ENCODE assay signal across 9 cellular contexts in the genomic region with DNA sequence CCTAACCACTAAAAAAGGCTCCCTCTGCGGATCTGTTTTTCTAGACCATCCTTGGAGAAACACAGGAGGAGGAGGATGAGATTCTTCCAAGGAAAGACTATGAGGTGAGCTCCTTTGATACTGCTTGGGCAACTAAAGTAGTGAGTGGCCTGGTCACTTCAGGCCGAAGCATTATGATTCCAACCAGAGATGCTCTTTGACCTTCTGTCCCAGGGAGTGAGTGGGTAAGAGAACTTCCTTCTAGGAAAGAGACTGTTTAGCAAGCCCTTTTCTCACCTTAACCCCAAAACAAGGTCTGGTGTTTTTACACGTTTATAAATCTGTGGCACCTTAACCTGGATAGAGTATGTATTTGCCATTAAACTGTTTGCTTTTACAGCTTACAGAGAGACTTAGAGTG. TPM values are rescaled to one million over a fixed set of nuclear protein-coding genes. Genes with fewer than 3 reads are reported as not detected.
DNase-seq lines count a peak whose midpoint lies in the region; ATAC-seq and TF ChIP-seq lines count a peak whose summit lies in the region.
"Had no signal": no experiment of that assay in that cellular context is flagged by ENCODE, and none has a peak within 500 bp of the region (broad histone marks: within the 10 kb centered on the region; RNA-seq: fewer than 3 reads in every experiment).

No MANE protein-coding gene starts in this region.

- H3K36me3 ChIP-seq in aorta (ENCODE audit: control insufficient read depth in 1 of 2, insufficient read depth in 2 of 2, low read length in 1 of 2): no peaks in the 10 kb centered on the region

- H3K27ac Mint-ChIP-seq in T-cell: peak overlapping the region; percentile 39 to 97

- H3K4me3 ChIP-seq in GM08714 (ENCODE audit: low read length) (peak overlapping the region; percentile 97), fibroblast of pulmonary artery (replicated peaks; ENCODE audit: low read depth, low read length) (peak overlapping the region; percentile 67), aorta (ENCODE audit: low read length in 2 of 2) (peak overlapping the region in 1 of 2 donors; percentile 78)

- CTCF ChIA-PET in T-cell (lab: Charles Lee): interaction anchor here in 1 of 2 donors (1.7 to 1.8 kb wide), 2 partner anchors 101 to 103 kb away, joined by 4 read pairs; no protein-coding TSS in a partner anchor
- CTCF ChIA-PET in HEK293T (lab: Yijun Ruan, JAX): no interaction called here

- no peak overlapping the region for H3K27ac ChIP-seq in aorta (ENCODE audit: low read depth in 1 of 2, low read length in 2 of 2)

- H3K27me3 ChIP-seq in aorta (ENCODE audit: control insufficient read depth in 1 of 2, insufficient read depth in 2 of 2, low read length in 1 of 2): no peaks in the 10 kb centered on the region
- H3K27me3 ChIP-seq: SJSA1 had no signal

- WGBS in aorta, 2 donors: 64 to 66% methylated on average over 3 of the region's 3 CpGs

- POLR2A ChIA-PET in T-cell (lab: Charles Lee): interaction anchor here (1.1 to 1.6 kb wide), 3 partner anchors 101 to 103 kb away, joined by 3 to 11 read pairs (median 7); no protein-coding TSS in a partner anchor
- POLR2A ChIA-PET in HEK293T (lab: Yijun Ruan, JAX): interaction anchor here (0.6 to 2.0 kb wide), 3 partner anchors 25 to 122 kb away, joined by 3 to 10 read pairs (median 3); no protein-coding TSS in a partner anchor

- no peaks in the 10 kb centered on the region for H3K9me3 Mint-ChIP-seq in T-cell

- TF ChIP-seq CTCF in fibroblast of pulmonary artery (IDR thresholded peaks at IDR 0.05; ENCODE audit: low read length, missing control alignments): no peak

- peaks cover 0 to 3% of the 10 kb centered on the region in 2 donors for H3K4me1 ChIP-seq in aorta (ENCODE audit: control insufficient read depth in 1 of 2, insufficient read depth in 2 of 2, low read length in 2 of 2)

- H3K36me3 Mint-ChIP-seq in T-cell: peaks cover 18% of the 10 kb centered on the region

- intact Hi-C loops in sciatic nerve (cut with DNase I) (no loop called here), aorta (cut with DNase I) (loop anchor here in 1 of 2 donors (5.0 kb wide), 1 partner anchor 70 kb away; a partner anchor contains a TSS)

- no peak for DNase-seq in T-cell
- DNase-seq in fibroblast of pulmonary artery (ENCODE audit: low read depth): no peak
- DNase-seq in sciatic nerve (ENCODE audit: low spot score): peak; percentile 9
- no peak for DNase-seq in aorta
- no peak for DNase-seq in HEK293T (ENCODE audit: extremely low spot score)
- DNase-seq in OCI-M2 (lab: John Stamatoyannopoulos, UW; ENCODE audit: unreplicated experiment): no peak

- ATAC-seq in T-cell (replicated peaks in 1 of 4) (no peak), sciatic nerve (no peak), aorta (ENCODE audit: low FRiP score) (no peak), HG03520 (IDR thresholded peaks at IDR 0.05; ENCODE audit: unreplicated experiment) (no peak)

- peak overlapping the region; percentile 92 to 97 (median 93) for H3K4me3 Mint-ChIP-seq in T-cell

- H3K9me3 ChIP-seq in aorta (ENCODE audit: control insufficient read depth, low read length): no peaks in the 10 kb centered on the region
- H3K9me3 ChIP-seq: SJSA1 had no signal

- H3K27me3 Mint-ChIP-seq in T-cell: no peaks in the 10 kb centered on the region

- H3K4me1 Mint-ChIP-seq in T-cell: peaks cover 48 to 57% (median 55%) of the 10 kb centered on the region in 3 donors

TF ChIP-seq in HEK293T, 16 proteins besides CTCF, POLR2A, EP300 and RAD21:
- TF ChIP-seq, protein P1, sequence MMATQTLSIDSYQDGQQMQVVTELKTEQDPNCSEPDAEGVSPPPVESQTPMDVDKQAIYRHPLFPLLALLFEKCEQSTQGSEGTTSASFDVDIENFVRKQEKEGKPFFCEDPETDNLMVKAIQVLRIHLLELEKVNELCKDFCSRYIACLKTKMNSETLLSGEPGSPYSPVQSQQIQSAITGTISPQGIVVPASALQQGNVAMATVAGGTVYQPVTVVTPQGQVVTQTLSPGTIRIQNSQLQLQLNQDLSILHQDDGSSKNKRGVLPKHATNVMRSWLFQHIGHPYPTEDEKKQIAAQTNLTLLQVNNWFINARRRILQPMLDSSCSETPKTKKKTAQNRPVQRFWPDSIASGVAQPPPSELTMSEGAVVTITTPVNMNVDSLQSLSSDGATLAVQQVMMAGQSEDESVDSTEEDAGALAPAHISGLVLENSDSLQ (IDR thresholded peaks at IDR 0.05): no peak
- TF ChIP-seq FOXK2 (IDR thresholded peaks at IDR 0.05): no peak
- TF ChIP-seq TARDBP (IDR thresholded peaks at IDR 0.05): no peak
- no peak for TF ChIP-seq LEF1 (IDR thresholded peaks at IDR 0.05; ENCODE audit: borderline replicate concordance)
- TF ChIP-seq FOXM1 (IDR thresholded peaks at IDR 0.05; ENCODE audit: borderline replicate concordance): no peak
- TF ChIP-seq FOXA1 (IDR thresholded peaks at IDR 0.05): no peak
- TF ChIP-seq SUZ12 (IDR thresholded peaks at IDR 0.05): no peak

RNA-seq across cellular contexts. Expression of a gene that starts 1.1 kb away (rescaled TPM):
- total RNA-seq in T-cell (10 to 100 TPM; 17.3 to 23.0 (median 21.3) TPM), sciatic nerve (48.4 TPM), aorta (10 to 100 TPM; 25.8 to 37.5 TPM)
- 10 to 100 TPM in 1 of 2 donors, 1 to 10 TPM in 1; 3.9 to 15.5 TPM for polyA plus RNA-seq in aorta

RNA-seq across cellular contexts. Expression of a gene that starts 1.3 kb away (rescaled TPM):
- 10 to 100 TPM; 40.2 to 62.2 (median 48.2) TPM for total RNA-seq in T-cell
- total RNA-seq in sciatic nerve: 78.3 TPM
- total RNA-seq in aorta: 10 to 100 TPM; 32.1 to 53.0 TPM
- polyA plus RNA-seq in aorta: 10 to 100 TPM in 1 of 2 donors, 1 to 10 TPM in 1; 4.6 to 22.0 TPM

RNA-seq across cellular contexts. Expression of a gene that starts 40.5 kb away (rescaled TPM):
- not detected for total RNA-seq in T-cell
- total RNA-seq in sciatic nerve: 0.45 TPM
- under 1 TPM in 1 of 2 donors, not detected in 1; 0.48 TPM for total RNA-seq in aorta
- polyA plus RNA-seq in aorta: 1 to 10 TPM in 1 of 2 donors, under 1 TPM in 1; 0.23 to 5.5 TPM
- total RNA-seq: SJSA1 had no signal

RNA-seq across cellular contexts. Expression of a gene that starts 45.1 kb away (rescaled TPM):
- not detected for total RNA-seq in T-cell
- total RNA-seq in sciatic nerve: 4.1 TPM
- 1 to 10 TPM; 1.3 to 3.6 TPM for total RNA-seq in aorta
- polyA plus RNA-seq in aorta: 1 to 10 TPM in 1 of 2 donors, under 1 TPM in 1; 0.75 to 2.3 TPM
- total RNA-seq: SJSA1 had no signal

RNA-seq across cellular contexts. Expression of a gene that starts 51.7 kb away (rescaled TPM):
- total RNA-seq in T-cell: not detected
- not detected for total RNA-seq in sciatic nerve
- not detected for total RNA-seq in aorta
- polyA plus RNA-seq in aorta: 10 to 100 TPM in 1 of 2 donors, under 1 TPM in 1; 0.87 to 25.7 TPM
